Comparison of ENCODE assay signal across 11 cellular contexts in genomic region chr5:132839426-132840301, GRCh38. TPM values are rescaled to one million over a fixed set of nuclear protein-coding genes. Genes with fewer than 3 reads are reported as not detected.
DNase-seq lines count a peak whose midpoint lies in the region; ATAC-seq and TF ChIP-seq lines count a peak whose summit lies in the region.
"Had no signal": no experiment of that assay in that cellular context is flagged by ENCODE, and none has a peak within 500 bp of the region (broad histone marks: within the 10 kb centered on the region; RNA-seq: fewer than 3 reads in every experiment).

No MANE protein-coding gene starts in this region.

- 28% methylated on average over 8 of the region's 8 CpGs for WGBS in right lobe of liver (ENCODE audit: insufficient coverage, low coverage, low lambda C conversion rate, missing lambda C conversion rate)
- WGBS in thyroid gland, 2 donors, result 74 to 75% methylated on average over 7 to 8 of the region's 8 CpGs

- intact Hi-C loops in dendritic cell treated with granulocyte-macrophage colony-stimulating factor and Interleukin-4, amounts not matched to agents 40 ng/mL and 50 ng/mL, for 4 days (cut with micrococcal nuclease), result no loop called here
- intact Hi-C loops in right lobe of liver (cut with DNase I), result loop anchor here in 1 of 2 donors (5.0 kb wide), 1 partner anchor 33 kb away; the partner anchor contains the start of gene LEAP2
- intact Hi-C loops in thyroid gland (cut with DNase I), result no loop called here

- peak; percentile 85 for TF ChIP-seq POLR2A in right lobe of liver (IDR thresholded peaks at IDR 0.05)
- TF ChIP-seq POLR2A in thyroid gland (IDR thresholded peaks at IDR 0.05), result no peak

- H3K4me3 Mint-ChIP-seq in dendritic cell treated with granulocyte-macrophage colony-stimulating factor and Interleukin-4, amounts not matched to agents 40 ng/mL and 50 ng/mL, for 4 days, result no peak overlapping the region

- ATAC-seq in right lobe of liver, result peak; percentile 54 to 69 (median 57)
- ATAC-seq in GM18498 (IDR thresholded peaks at IDR 0.05; ENCODE audit: unreplicated experiment), result no peak

- H3K9me3 ChIP-seq in right lobe of liver (no peaks in the 10 kb centered on the region), thyroid gland (no peaks in the 10 kb centered on the region)
- H3K9me3 ChIP-seq: ascending aorta had no signal

- H3K27ac Mint-ChIP-seq in dendritic cell treated with granulocyte-macrophage colony-stimulating factor and Interleukin-4, amounts not matched to agents 40 ng/mL and 50 ng/mL, for 4 days, result peak overlapping the region; percentile 65

- H3K4me1 ChIP-seq in right lobe of liver, result peaks cover 0 to 55% (median 21%) of the 10 kb centered on the region in 4 donors
- H3K4me1 ChIP-seq in thyroid gland, result no peaks in the 10 kb centered on the region
- H3K4me1 ChIP-seq: ascending aorta had no signal

- H3K27me3 Mint-ChIP-seq in dendritic cell treated with granulocyte-macrophage colony-stimulating factor and Interleukin-4, amounts not matched to agents 40 ng/mL and 50 ng/mL, for 4 days, result no peaks in the 10 kb centered on the region

- no peaks in the 10 kb centered on the region for H3K9me3 Mint-ChIP-seq in dendritic cell treated with granulocyte-macrophage colony-stimulating factor and Interleukin-4, amounts not matched to agents 40 ng/mL and 50 ng/mL, for 4 days

- TF ChIP-seq CTCF in right lobe of liver (IDR thresholded peaks at IDR 0.05) (no peak), thyroid gland (IDR thresholded peaks at IDR 0.05) (no peak)

- H3K4me1 Mint-ChIP-seq in dendritic cell treated with granulocyte-macrophage colony-stimulating factor and Interleukin-4, amounts not matched to agents 40 ng/mL and 50 ng/mL, for 4 days (ENCODE audit: low read depth), result peaks cover 29% of the 10 kb centered on the region

- DNase-seq in NCI-H226 (peak; percentile 57), right lobe of liver (peak in 1 of 3 donors; percentile 76), thyroid gland (no peak), GDM1 (lab: John Stamatoyannopoulos, UW) (no peak)
- DNase-seq in activated T-cell treated with anti-CD3 and anti-CD28 coated beads, Interleukin-2, amount 50 U/mL, for 48 hours, result no peak
- DNase-seq: NCI-H524 treated with DMSO at 0.1 percent for 48 hours, WERI-Rb-1 had no signal

- H3K36me3 Mint-ChIP-seq in dendritic cell treated with granulocyte-macrophage colony-stimulating factor and Interleukin-4, amounts not matched to agents 40 ng/mL and 50 ng/mL, for 4 days (ENCODE audit: low read depth), result no peaks in the 10 kb centered on the region

- H3K27me3 ChIP-seq in right lobe of liver (no peaks in the 10 kb centered on the region), thyroid gland (no peaks in the 10 kb centered on the region)
- H3K27me3 ChIP-seq: ascending aorta had no signal

- H3K36me3 ChIP-seq in right lobe of liver (no peaks in the 10 kb centered on the region), thyroid gland (no peaks in the 10 kb centered on the region)
- H3K36me3 ChIP-seq: ascending aorta, WERI-Rb-1 had no signal

- H3K4me3 ChIP-seq in right lobe of liver (no peak overlapping the region), thyroid gland (replicated peaks in 1 of 3) (no peak overlapping the region)
- H3K4me3 ChIP-seq: ascending aorta had no signal

- peak overlapping the region; percentile 94 to 98 (median 95) for H3K27ac ChIP-seq in right lobe of liver
- peak overlapping the region in 2 of 3 donors; percentile 31 to 65 for H3K27ac ChIP-seq in thyroid gland
- H3K27ac ChIP-seq: ascending aorta, WERI-Rb-1 had no signal

RNA-seq across cellular contexts. Expression of gene SHROOM1, which starts 9.2 kb away (rescaled TPM):
- total RNA-seq in right lobe of liver, result 10 to 100 TPM; 29.5 to 96.1 (median 77.4) TPM
- 10 to 100 TPM in 3 of 4 donors, 1 to 10 TPM in 1; 7.6 to 21.4 (median 14.2) TPM for total RNA-seq in thyroid gland

RNA-seq across cellular contexts. Expression of gene SOWAHA, which starts 26.6 kb away (rescaled TPM):
- total RNA-seq in right lobe of liver, result 1 to 10 TPM in 5 of 6 experiments, under 1 TPM in 1; 0.95 to 4.7 (median 1.4) TPM
- total RNA-seq in thyroid gland, result 1 to 10 TPM; 3.7 to 9.3 (median 4.6) TPM
- total RNA-seq: ascending aorta, mesenteric fat pad had no signal

RNA-seq across cellular contexts. Expression of gene GDF9, which starts 26.6 kb away (rescaled TPM):
- total RNA-seq in right lobe of liver (under 1 TPM; 0.20 to 0.71 (median 0.48) TPM), thyroid gland (under 1 TPM in 2 of 4 donors, not detected in 2; 0.27 to 0.33 TPM)
- total RNA-seq: ascending aorta, mesenteric fat pad had no signal

RNA-seq across cellular contexts. Expression of gene UQCRQ, which starts 26.8 kb away (rescaled TPM):
- 100 to 1,000 TPM; 488 to 702 (median 628) TPM for total RNA-seq in right lobe of liver
- 100 to 1,000 TPM in 3 of 4 donors, 10 to 100 TPM in 1; 59.2 to 235 (median 118) TPM for total RNA-seq in thyroid gland

RNA-seq across cellular contexts. Expression of gene LEAP2, which starts 33.8 kb away (rescaled TPM):
- total RNA-seq in right lobe of liver (100 to 1,000 TPM; 120 to 439 (median 214) TPM), thyroid gland (1 to 10 TPM; 1.5 to 4.8 (median 2.9) TPM)
